1 cellular context compared by ENCODE assay signal in genomic region chr9:121816449-121816817, GRCh38.
TF ChIP-seq lines count a peak whose summit lies in the region.

No MANE protein-coding gene starts in this region.

TF ChIP-seq in GM23338, 12 proteins besides CTCF, POLR2A, EP300 and RAD21 (continued from another document):
- TF ChIP-seq ZNF462 (CRISPR knock-in tag; IDR thresholded peaks at IDR 0.05) (no peak), ZNF114 (CRISPR knock-in tag; IDR thresholded peaks at IDR 0.05) (no peak), STAT1 (IDR thresholded peaks at IDR 0.05; ENCODE audit: unreplicated experiment) (no peak), CREB1 (CRISPR knock-in tag; IDR thresholded peaks at IDR 0.05; ENCODE audit: low read depth) (no peak), ETS1 (IDR thresholded peaks at IDR 0.05) (no peak)
